In the genomic region with DNA sequence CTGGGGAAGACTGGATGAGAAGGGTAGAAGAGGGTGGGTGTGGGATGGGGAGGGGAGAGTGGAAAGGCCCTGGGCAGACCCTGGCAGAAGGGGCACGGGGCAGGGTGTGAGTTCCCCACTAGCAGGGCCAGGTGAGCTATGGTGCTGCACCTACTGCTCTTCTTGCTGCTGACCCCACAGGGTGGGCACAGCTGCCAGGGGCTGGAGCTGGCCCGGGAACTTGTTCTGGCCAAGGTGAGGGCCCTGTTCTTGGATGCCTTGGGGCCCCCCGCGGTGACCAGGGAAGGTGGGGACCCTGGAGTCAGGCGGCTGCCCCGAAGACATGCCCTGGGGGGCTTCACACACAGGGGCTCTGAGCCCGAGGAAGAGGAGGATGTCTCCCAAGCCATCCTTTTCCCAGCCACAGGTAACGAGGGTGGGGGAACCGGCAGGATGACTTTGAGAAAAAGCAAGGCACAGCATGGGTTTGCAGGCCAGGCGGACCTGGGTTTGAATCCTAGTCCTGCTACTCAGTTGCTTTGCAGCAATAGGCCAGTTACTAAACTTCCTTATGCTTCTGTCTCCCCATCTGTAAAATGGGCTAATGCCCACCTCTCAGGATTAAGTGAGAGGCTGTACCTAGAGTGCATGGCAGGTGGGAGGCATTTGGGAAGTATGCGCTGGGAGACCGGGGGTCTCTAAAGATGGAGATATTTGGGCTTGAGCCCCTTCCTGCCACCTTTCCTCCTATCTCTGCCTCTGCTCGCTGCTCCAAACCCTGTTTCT, we compare ENCODE assay signal across 1 cellular context.
A peak's percentile ranks its signal among the peaks of the same experiment; 100 is the strongest.
TF ChIP-seq lines count a peak whose summit lies in the region.

A gene with protein sequence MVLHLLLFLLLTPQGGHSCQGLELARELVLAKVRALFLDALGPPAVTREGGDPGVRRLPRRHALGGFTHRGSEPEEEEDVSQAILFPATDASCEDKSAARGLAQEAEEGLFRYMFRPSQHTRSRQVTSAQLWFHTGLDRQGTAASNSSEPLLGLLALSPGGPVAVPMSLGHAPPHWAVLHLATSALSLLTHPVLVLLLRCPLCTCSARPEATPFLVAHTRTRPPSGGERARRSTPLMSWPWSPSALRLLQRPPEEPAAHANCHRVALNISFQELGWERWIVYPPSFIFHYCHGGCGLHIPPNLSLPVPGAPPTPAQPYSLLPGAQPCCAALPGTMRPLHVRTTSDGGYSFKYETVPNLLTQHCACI (plus strand): TSS at position 74 of the 765 bp plus-strand sequence. CDS start 65 bp downstream, at position 139.

TF ChIP-seq in HepG2, 621 proteins besides CTCF, POLR2A, EP300 and RAD21 (continued from another document and continues in another):
- TF ChIP-seq, protein P1, sequence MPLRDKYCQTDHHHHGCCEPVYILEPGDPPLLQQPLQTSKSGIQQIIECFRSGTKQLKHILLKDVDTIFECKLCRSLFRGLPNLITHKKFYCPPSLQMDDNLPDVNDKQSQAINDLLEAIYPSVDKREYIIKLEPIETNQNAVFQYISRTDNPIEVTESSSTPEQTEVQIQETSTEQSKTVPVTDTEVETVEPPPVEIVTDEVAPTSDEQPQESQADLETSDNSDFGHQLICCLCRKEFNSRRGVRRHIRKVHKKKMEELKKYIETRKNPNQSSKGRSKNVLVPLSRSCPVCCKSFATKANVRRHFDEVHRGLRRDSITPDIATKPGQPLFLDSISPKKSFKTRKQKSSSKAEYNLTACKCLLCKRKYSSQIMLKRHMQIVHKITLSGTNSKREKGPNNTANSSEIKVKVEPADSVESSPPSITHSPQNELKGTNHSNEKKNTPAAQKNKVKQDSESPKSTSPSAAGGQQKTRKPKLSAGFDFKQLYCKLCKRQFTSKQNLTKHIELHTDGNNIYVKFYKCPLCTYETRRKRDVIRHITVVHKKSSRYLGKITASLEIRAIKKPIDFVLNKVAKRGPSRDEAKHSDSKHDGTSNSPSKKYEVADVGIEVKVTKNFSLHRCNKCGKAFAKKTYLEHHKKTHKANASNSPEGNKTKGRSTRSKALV (CRISPR knock-in tag; IDR thresholded peaks at IDR 0.05) = no peak
- TF ChIP-seq CENPX (CRISPR knock-in tag; IDR thresholded peaks at IDR 0.05) (no peak), HNRNPK (IDR thresholded peaks at IDR 0.05; ENCODE audit: low read depth, low read length, poor library complexity, severe bottlenecking) (peak; percentile 75), MTA3 (CRISPR knock-in tag; IDR thresholded peaks at IDR 0.05) (no peak), POLR2AphosphoS2 (IDR thresholded peaks at IDR 0.05; ENCODE audit: low read depth, low read length) (no peak), HNRNPL (IDR thresholded peaks at IDR 0.05; ENCODE audit: low read depth, low read length) (peak; percentile 91), ZMYM4 (CRISPR knock-in tag; IDR thresholded peaks at IDR 0.05) (no peak), MXI1 (IDR thresholded peaks at IDR 0.05; ENCODE audit: borderline replicate concordance, low read depth, low read length) (no peak), ZNF343 (CRISPR knock-in tag; IDR thresholded peaks at IDR 0.05) (no peak; the same call in 1 of the 2 replicates), AKAP8 (CRISPR knock-in tag; IDR thresholded peaks at IDR 0.05) (no peak; the same call in 1 of the 2 replicates), ZSCAN30 (CRISPR knock-in tag; IDR thresholded peaks at IDR 0.05) (no peak), ISL2 (CRISPR knock-in tag; IDR thresholded peaks at IDR 0.05) (no peak), ZMAT3 (CRISPR knock-in tag; conservative IDR thresholded peaks at IDR 0.05) (no peak), ZNF225 (CRISPR knock-in tag; IDR thresholded peaks at IDR 0.05) (no peak), FOXA1 (IDR thresholded peaks at IDR 0.05) (no peak), FOXA1 (CRISPR knock-in tag; IDR thresholded peaks at IDR 0.05) (no peak), ZNF207 (IDR thresholded peaks at IDR 0.05; ENCODE audit: borderline replicate concordance) (no peak), ZNF790 (CRISPR knock-in tag; IDR thresholded peaks at IDR 0.05; ENCODE audit: borderline replicate concordance) (no peak), GATAD2A (CRISPR knock-in tag; IDR thresholded peaks at IDR 0.05) (no peak), ZNF552 (CRISPR knock-in tag; IDR thresholded peaks at IDR 0.05; ENCODE audit: borderline replicate concordance) (no peak), ZNF589 (CRISPR knock-in tag; conservative IDR thresholded peaks at IDR 0.05) (no peak)
- TF ChIP-seq, protein P2, sequence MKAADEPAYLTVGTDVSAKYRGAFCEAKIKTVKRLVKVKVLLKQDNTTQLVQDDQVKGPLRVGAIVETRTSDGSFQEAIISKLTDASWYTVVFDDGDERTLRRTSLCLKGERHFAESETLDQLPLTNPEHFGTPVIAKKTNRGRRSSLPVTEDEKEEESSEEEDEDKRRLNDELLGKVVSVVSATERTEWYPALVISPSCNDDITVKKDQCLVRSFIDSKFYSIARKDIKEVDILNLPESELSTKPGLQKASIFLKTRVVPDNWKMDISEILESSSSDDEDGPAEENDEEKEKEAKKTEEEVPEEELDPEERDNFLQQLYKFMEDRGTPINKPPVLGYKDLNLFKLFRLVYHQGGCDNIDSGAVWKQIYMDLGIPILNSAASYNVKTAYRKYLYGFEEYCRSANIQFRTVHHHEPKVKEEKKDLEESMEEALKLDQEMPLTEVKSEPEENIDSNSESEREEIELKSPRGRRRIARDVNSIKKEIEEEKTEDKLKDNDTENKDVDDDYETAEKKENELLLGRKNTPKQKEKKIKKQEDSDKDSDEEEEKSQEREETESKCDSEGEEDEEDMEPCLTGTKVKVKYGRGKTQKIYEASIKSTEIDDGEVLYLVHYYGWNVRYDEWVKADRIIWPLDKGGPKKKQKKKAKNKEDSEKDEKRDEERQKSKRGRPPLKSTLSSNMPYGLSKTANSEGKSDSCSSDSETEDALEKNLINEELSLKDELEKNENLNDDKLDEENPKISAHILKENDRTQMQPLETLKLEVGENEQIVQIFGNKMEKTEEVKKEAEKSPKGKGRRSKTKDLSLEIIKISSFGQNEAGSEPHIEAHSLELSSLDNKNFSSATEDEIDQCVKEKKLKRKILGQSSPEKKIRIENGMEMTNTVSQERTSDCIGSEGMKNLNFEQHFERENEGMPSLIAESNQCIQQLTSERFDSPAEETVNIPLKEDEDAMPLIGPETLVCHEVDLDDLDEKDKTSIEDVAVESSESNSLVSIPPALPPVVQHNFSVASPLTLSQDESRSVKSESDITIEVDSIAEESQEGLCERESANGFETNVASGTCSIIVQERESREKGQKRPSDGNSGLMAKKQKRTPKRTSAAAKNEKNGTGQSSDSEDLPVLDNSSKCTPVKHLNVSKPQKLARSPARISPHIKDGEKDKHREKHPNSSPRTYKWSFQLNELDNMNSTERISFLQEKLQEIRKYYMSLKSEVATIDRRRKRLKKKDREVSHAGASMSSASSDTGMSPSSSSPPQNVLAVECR (CRISPR knock-in tag; IDR thresholded peaks at IDR 0.05; ENCODE audit: borderline replicate concordance) = no peak
- TF ChIP-seq, protein P3, sequence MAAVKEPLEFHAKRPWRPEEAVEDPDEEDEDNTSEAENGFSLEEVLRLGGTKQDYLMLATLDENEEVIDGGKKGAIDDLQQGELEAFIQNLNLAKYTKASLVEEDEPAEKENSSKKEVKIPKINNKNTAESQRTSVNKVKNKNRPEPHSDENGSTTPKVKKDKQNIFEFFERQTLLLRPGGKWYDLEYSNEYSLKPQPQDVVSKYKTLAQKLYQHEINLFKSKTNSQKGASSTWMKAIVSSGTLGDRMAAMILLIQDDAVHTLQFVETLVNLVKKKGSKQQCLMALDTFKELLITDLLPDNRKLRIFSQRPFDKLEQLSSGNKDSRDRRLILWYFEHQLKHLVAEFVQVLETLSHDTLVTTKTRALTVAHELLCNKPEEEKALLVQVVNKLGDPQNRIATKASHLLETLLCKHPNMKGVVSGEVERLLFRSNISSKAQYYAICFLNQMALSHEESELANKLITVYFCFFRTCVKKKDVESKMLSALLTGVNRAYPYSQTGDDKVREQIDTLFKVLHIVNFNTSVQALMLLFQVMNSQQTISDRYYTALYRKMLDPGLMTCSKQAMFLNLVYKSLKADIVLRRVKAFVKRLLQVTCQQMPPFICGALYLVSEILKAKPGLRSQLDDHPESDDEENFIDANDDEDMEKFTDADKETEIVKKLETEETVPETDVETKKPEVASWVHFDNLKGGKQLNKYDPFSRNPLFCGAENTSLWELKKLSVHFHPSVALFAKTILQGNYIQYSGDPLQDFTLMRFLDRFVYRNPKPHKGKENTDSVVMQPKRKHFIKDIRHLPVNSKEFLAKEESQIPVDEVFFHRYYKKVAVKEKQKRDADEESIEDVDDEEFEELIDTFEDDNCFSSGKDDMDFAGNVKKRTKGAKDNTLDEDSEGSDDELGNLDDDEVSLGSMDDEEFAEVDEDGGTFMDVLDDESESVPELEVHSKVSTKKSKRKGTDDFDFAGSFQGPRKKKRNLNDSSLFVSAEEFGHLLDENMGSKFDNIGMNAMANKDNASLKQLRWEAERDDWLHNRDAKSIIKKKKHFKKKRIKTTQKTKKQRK (IDR thresholded peaks at IDR 0.05; ENCODE audit: low read length) = no peak
- TF ChIP-seq, protein P4, sequence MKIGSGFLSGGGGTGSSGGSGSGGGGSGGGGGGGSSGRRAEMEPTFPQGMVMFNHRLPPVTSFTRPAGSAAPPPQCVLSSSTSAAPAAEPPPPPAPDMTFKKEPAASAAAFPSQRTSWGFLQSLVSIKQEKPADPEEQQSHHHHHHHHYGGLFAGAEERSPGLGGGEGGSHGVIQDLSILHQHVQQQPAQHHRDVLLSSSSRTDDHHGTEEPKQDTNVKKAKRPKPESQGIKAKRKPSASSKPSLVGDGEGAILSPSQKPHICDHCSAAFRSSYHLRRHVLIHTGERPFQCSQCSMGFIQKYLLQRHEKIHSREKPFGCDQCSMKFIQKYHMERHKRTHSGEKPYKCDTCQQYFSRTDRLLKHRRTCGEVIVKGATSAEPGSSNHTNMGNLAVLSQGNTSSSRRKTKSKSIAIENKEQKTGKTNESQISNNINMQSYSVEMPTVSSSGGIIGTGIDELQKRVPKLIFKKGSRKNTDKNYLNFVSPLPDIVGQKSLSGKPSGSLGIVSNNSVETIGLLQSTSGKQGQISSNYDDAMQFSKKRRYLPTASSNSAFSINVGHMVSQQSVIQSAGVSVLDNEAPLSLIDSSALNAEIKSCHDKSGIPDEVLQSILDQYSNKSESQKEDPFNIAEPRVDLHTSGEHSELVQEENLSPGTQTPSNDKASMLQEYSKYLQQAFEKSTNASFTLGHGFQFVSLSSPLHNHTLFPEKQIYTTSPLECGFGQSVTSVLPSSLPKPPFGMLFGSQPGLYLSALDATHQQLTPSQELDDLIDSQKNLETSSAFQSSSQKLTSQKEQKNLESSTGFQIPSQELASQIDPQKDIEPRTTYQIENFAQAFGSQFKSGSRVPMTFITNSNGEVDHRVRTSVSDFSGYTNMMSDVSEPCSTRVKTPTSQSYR (CRISPR knock-in tag; IDR thresholded peaks at IDR 0.05; ENCODE audit: borderline replicate concordance) = no peak
- TF ChIP-seq, protein P5, sequence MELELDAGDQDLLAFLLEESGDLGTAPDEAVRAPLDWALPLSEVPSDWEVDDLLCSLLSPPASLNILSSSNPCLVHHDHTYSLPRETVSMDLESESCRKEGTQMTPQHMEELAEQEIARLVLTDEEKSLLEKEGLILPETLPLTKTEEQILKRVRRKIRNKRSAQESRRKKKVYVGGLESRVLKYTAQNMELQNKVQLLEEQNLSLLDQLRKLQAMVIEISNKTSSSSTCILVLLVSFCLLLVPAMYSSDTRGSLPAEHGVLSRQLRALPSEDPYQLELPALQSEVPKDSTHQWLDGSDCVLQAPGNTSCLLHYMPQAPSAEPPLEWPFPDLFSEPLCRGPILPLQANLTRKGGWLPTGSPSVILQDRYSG (CRISPR knock-in tag; IDR thresholded peaks at IDR 0.05) = no peak; the same call in 1 of the 2 replicates
- TF ChIP-seq, protein P6, sequence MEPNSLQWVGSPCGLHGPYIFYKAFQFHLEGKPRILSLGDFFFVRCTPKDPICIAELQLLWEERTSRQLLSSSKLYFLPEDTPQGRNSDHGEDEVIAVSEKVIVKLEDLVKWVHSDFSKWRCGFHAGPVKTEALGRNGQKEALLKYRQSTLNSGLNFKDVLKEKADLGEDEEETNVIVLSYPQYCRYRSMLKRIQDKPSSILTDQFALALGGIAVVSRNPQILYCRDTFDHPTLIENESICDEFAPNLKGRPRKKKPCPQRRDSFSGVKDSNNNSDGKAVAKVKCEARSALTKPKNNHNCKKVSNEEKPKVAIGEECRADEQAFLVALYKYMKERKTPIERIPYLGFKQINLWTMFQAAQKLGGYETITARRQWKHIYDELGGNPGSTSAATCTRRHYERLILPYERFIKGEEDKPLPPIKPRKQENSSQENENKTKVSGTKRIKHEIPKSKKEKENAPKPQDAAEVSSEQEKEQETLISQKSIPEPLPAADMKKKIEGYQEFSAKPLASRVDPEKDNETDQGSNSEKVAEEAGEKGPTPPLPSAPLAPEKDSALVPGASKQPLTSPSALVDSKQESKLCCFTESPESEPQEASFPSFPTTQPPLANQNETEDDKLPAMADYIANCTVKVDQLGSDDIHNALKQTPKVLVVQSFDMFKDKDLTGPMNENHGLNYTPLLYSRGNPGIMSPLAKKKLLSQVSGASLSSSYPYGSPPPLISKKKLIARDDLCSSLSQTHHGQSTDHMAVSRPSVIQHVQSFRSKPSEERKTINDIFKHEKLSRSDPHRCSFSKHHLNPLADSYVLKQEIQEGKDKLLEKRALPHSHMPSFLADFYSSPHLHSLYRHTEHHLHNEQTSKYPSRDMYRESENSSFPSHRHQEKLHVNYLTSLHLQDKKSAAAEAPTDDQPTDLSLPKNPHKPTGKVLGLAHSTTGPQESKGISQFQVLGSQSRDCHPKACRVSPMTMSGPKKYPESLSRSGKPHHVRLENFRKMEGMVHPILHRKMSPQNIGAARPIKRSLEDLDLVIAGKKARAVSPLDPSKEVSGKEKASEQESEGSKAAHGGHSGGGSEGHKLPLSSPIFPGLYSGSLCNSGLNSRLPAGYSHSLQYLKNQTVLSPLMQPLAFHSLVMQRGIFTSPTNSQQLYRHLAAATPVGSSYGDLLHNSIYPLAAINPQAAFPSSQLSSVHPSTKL (CRISPR knock-in tag; IDR thresholded peaks at IDR 0.05) = no peak
- TF ChIP-seq, protein P7, sequence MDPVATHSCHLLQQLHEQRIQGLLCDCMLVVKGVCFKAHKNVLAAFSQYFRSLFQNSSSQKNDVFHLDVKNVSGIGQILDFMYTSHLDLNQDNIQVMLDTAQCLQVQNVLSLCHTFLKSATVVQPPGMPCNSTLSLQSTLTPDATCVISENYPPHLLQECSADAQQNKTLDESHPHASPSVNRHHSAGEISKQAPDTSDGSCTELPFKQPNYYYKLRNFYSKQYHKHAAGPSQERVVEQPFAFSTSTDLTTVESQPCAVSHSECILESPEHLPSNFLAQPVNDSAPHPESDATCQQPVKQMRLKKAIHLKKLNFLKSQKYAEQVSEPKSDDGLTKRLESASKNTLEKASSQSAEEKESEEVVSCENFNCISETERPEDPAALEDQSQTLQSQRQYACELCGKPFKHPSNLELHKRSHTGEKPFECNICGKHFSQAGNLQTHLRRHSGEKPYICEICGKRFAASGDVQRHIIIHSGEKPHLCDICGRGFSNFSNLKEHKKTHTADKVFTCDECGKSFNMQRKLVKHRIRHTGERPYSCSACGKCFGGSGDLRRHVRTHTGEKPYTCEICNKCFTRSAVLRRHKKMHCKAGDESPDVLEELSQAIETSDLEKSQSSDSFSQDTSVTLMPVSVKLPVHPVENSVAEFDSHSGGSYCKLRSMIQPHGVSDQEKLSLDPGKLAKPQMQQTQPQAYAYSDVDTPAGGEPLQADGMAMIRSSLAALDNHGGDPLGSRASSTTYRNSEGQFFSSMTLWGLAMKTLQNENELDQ (CRISPR knock-in tag; IDR thresholded peaks at IDR 0.05; ENCODE audit: borderline replicate concordance) = no peak
- TF ChIP-seq, protein P8, sequence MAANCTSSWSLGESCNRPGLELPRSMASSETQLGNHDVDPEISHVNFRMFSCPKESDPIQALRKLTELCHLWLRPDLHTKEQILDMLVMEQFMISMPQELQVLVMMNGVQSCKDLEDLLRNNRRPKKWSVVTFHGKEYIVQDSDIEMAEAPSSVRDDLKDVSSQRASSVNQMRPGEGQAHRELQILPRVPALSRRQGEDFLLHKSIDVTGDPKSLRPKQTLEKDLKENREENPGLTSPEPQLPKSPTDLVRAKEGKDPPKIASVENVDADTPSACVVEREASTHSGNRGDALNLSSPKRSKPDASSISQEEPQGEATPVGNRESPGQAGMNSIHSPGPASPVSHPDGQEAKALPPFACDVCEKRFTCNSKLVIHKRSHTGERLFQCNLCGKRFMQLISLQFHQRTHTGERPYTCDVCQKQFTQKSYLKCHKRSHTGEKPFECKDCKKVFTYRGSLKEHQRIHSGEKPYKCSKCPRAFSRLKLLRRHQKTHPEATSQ (CRISPR knock-in tag; IDR thresholded peaks at IDR 0.05; ENCODE audit: borderline replicate concordance) = no peak
